8 cellular contexts compared by ENCODE assay signal in genomic region chr15:40103124-40103858, GRCh38. TPM values are rescaled to one million over a fixed set of nuclear protein-coding genes. Genes with fewer than 3 reads are reported as not detected.
DNase-seq lines count a peak whose midpoint lies in the region; ATAC-seq and TF ChIP-seq lines count a peak whose summit lies in the region.

No MANE protein-coding gene starts in this region.

- ATAC-seq in left ventricle myocardium superior = peak; percentile 70
- ATAC-seq in psoas muscle = peak; percentile 72 to 80 (median 78)
- no peak for ATAC-seq in CD4-positive, alpha-beta T cell (ENCODE audit: poor library complexity)

- 6 to 21% (median 11%) methylated on average over 25 to 28 of the region's 28 CpGs for WGBS in psoas muscle, 3 donors

- POLR2A ChIA-PET in CD4-positive, alpha-beta T cell (lab: Charles Lee) = interaction anchor here (0.9 to 1.2 kb wide), 2 partner anchors 41 to 56 kb away, joined by 3 read pairs; no protein-coding TSS in a partner anchor

- H3K4me3 ChIP-seq in psoas muscle = peak overlapping the region; percentile 39

- CTCF ChIA-PET in CD4-positive, alpha-beta T cell (lab: Charles Lee) = interaction anchor here (5.3 kb wide), 1 partner anchor 57 kb away, joined by 67 read pairs; no protein-coding TSS in a partner anchor

- peaks cover 86% of the 10 kb centered on the region for H3K4me1 ChIP-seq in psoas muscle

- no peaks in the 10 kb centered on the region for H3K27me3 ChIP-seq in psoas muscle (ENCODE audit: insufficient read depth in 3 of 3, low read length in 2 of 3)
- no peaks in the 10 kb centered on the region for H3K27me3 ChIP-seq in CD4-positive, alpha-beta T cell (ENCODE audit: control insufficient read depth, insufficient read depth, low read length)

- H3K9me3 ChIP-seq in psoas muscle = no peaks in the 10 kb centered on the region
- H3K9me3 ChIP-seq in CD4-positive, alpha-beta T cell (ENCODE audit: control insufficient read depth, low read length) = no peaks in the 10 kb centered on the region

- no peaks in the 10 kb centered on the region for H3K36me3 ChIP-seq in psoas muscle (ENCODE audit: insufficient read depth in 1 of 2, low read depth in 1 of 2)

- H3K36me3 Mint-ChIP-seq in CD4-positive, alpha-beta T cell (ENCODE audit: low read depth) = no peaks in the 10 kb centered on the region

- H3K4me3 Mint-ChIP-seq in CD4-positive, alpha-beta T cell = no peak overlapping the region

- H3K27me3 Mint-ChIP-seq in CD4-positive, alpha-beta T cell = no peaks in the 10 kb centered on the region

- no peak overlapping the region for H3K27ac Mint-ChIP-seq in CD4-positive, alpha-beta T cell

- intact Hi-C loops in left ventricle myocardium superior (cut with micrococcal nuclease) = loop anchor here (10.0 kb wide), 1 partner anchor 58 kb away; no protein-coding TSS in a partner anchor
- intact Hi-C loops in psoas muscle (cut with DNase I) = loop anchor here (5.0 to 10.0 kb wide), 2 partner anchors 36 to 318 kb away; partner anchors contain the start of gene FSIP1 (in 1 of the 2)
- intact Hi-C loops in CD4-positive, alpha-beta T cell (cut with DNase I, micrococcal nuclease) = no loop called here

- peak; percentile 80 for DNase-seq in NCI-H146 (lab: John Stamatoyannopoulos, UW)
- DNase-seq in amygdala (lab: John Stamatoyannopoulos, UW) = peak in 54 of 56 donors; percentile 27 to 90 (median 74)
- peak; percentile 91 for DNase-seq in left ventricle myocardium superior
- peak; percentile 84 to 96 for DNase-seq in psoas muscle
- no peak for DNase-seq in activated CD4-positive, alpha-beta T cell treated with anti-CD3 and anti-CD28 coated beads for 1 hour
- no peak for DNase-seq in 8988T
- no peak for DNase-seq in CD4-positive, alpha-beta T cell

- H3K27ac ChIP-seq in C4-2B (peak overlapping the region; percentile 76), psoas muscle (peak overlapping the region; percentile 93)
- H3K27ac ChIP-seq in CD4-positive, alpha-beta T cell (ENCODE audit: low read depth, low read length) = no peak overlapping the region

- TF ChIP-seq CTCF in C4-2B (conservative IDR thresholded peaks at IDR 0.05) (no peak), psoas muscle (IDR thresholded peaks at IDR 0.05) (no peak)
- TF ChIP-seq CTCF in CD4-positive, alpha-beta T cell (IDR thresholded peaks at IDR 0.05) = no peak

- peaks cover 73% of the 10 kb centered on the region for H3K4me1 Mint-ChIP-seq in CD4-positive, alpha-beta T cell (ENCODE audit: low read depth)

- H3K9me3 Mint-ChIP-seq in CD4-positive, alpha-beta T cell = no peaks in the 10 kb centered on the region

RNA-seq across cellular contexts. Expression of gene BMF, which starts 5.4 kb away (rescaled TPM):
- total RNA-seq in left ventricle myocardium superior (3.2 TPM), psoas muscle (1 to 10 TPM; 1.5 to 5.9 (median 3.7) TPM)
- 1 to 10 TPM in 2 of 3 donors, under 1 TPM in 1; 0.65 to 7.2 (median 3.4) TPM for polyA plus RNA-seq in psoas muscle
- 10 to 100 TPM; 13.5 to 13.9 TPM for total RNA-seq in CD4-positive, alpha-beta T cell

RNA-seq across cellular contexts. Expression of gene BUB1B, which starts 57.6 kb away (rescaled TPM):
- total RNA-seq in left ventricle myocardium superior (1.7 TPM), psoas muscle (1 to 10 TPM in 1 of 4 donors, under 1 TPM in 1, not detected in 2; 0.71 to 1.0 TPM)
- polyA plus RNA-seq in psoas muscle = under 1 TPM in 2 of 3 donors, not detected in 1; 0.10 to 0.42 TPM
- total RNA-seq in CD4-positive, alpha-beta T cell = 1 to 10 TPM; 1.4 to 2.4 TPM

Comparison
In these comparisons a context has a peak if more than half of its experiments do, and no peak if none do; other contexts are left out.
1. DNase-seq: peak in NCI-H146 (single experiment), amygdala (54 of 56), left ventricle myocardium superior (single experiment) and psoas muscle (2 of 2); none in activated CD4-positive, alpha-beta T cell treated with anti-CD3 and anti-CD28 coated beads for 1 hour (single experiment), 8988T (single experiment) and CD4-positive, alpha-beta T cell (0 of 10).
2. intact Hi-C loops: an anchor here in left ventricle myocardium superior (10.0 kb wide) and psoas muscle (5.0 to 10.0 kb wide); none called in CD4-positive, alpha-beta T cell.